In the genomic region with DNA sequence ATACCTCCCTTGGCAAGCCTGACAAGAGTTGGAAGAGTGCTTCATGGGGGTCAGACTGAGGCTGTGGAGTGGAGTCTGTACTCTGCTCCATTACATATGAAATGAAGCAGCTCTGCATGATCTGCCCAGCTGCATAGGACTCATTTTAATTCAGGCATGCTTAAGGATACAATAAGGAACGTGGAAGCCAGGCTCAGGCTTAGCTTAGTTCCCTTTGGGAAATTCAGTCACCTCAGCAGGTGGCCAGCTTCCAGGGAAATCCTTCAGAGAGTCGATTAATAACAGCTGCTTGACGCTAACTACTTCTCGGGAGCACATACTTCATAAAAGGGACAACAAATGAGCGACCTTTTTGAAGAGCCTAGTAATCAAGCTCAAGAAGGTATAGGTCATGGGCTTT, we compare ENCODE assay signal across 23 cellular contexts.
"Had no signal": no experiment of that assay in that cellular context is flagged by ENCODE, and none has a peak within 500 bp of the region (broad histone marks: within the 10 kb centered on the region; RNA-seq: fewer than 3 reads in every experiment).

No MANE protein-coding gene starts in this region.

- H3K4me1 ChIP-seq: foreskin keratinocyte, pancreas, psoas muscle, suprapubic skin, tibial nerve, uterus had no signal

- H3K9me3 ChIP-seq: pancreas, psoas muscle, suprapubic skin, tibial nerve, uterus had no signal

- H3K27me3 ChIP-seq: foreskin keratinocyte, hepatocyte, pancreas, suprapubic skin, tibial nerve, uterus had no signal

- H3K27ac ChIP-seq: foreskin keratinocyte, hepatocyte, pancreas, psoas muscle, suprapubic skin, tibial nerve, uterus had no signal

- ATAC-seq: activated CD4-positive, alpha-beta T cell treated with anti-CD3 and anti-CD28 coated beads for 36 hours; activated naive CD4-positive, alpha-beta T cell treated with anti-CD3 and anti-CD28 coated beads, Interleukin-2, amount 50 U/mL, for 72 hours; activated T-helper 17 cell treated with anti-CD3 and anti-CD28 coated beads, Interleukin-2, amount 50 U/mL, for 72 hours; foreskin keratinocyte; natural killer cell treated with Interleukin-12 subunit alpha and Interleukin-12 subunit beta and Interleukin-15 and Interleukin-18, amount 100 ng/mL, for 72 hours; pancreas; psoas muscle; right cardiac atrium had no signal

- H3K27me3 Mint-ChIP-seq: activated CD4-positive, alpha-beta T cell treated with anti-CD3 and anti-CD28 coated beads for 36 hours; activated T-cell treated with anti-CD3 and anti-CD28 coated beads, Interleukin-2, amount 50 U/mL, for 24 hours; activated T-helper 17 cell treated with anti-CD3 and anti-CD28 coated beads, Interleukin-2, amount 50 U/mL, for 72 hours; dendritic cell treated with granulocyte-macrophage colony-stimulating factor and Interleukin-4, amounts not matched to agents 40 ng/mL and 50 ng/mL, for 4 days; natural killer cell treated with Interleukin-12 subunit alpha and Interleukin-12 subunit beta and Interleukin-15 and Interleukin-18, amount 100 ng/mL, for 72 hours; stimulated activated naive CD8-positive, alpha-beta T cell treated with anti-CD3 and anti-CD28 coated beads, Interleukin-15, Interleukin-2, amounts not matched to agents 100 ng/mL and 50 ng/mL, for 24 hours had no signal

- H3K4me1 Mint-ChIP-seq: activated CD4-positive, alpha-beta T cell treated with anti-CD3 and anti-CD28 coated beads for 36 hours; activated T-helper 17 cell treated with anti-CD3 and anti-CD28 coated beads, Interleukin-2, amount 50 U/mL, for 72 hours had no signal

- H3K27ac Mint-ChIP-seq: activated CD4-positive, alpha-beta T cell treated with anti-CD3 and anti-CD28 coated beads for 36 hours; activated naive CD4-positive, alpha-beta T cell treated with anti-CD3 and anti-CD28 coated beads, Interleukin-2, amount 50 U/mL, for 72 hours; activated T-cell treated with anti-CD3 and anti-CD28 coated beads, Interleukin-2, amount 50 U/mL, for 24 hours; activated T-helper 17 cell treated with anti-CD3 and anti-CD28 coated beads, Interleukin-2, amount 50 U/mL, for 72 hours; brain; dendritic cell treated with granulocyte-macrophage colony-stimulating factor and Interleukin-4, amounts not matched to agents 40 ng/mL and 50 ng/mL, for 4 days; natural killer cell treated with Interleukin-12 subunit alpha and Interleukin-12 subunit beta and Interleukin-15 and Interleukin-18, amount 100 ng/mL, for 72 hours; stimulated activated naive CD8-positive, alpha-beta T cell treated with anti-CD3 and anti-CD28 coated beads, Interleukin-15, Interleukin-2, amounts not matched to agents 100 ng/mL and 50 ng/mL, for 24 hours had no signal

- H3K36me3 Mint-ChIP-seq: brain had no signal

- H3K4me3 ChIP-seq: hepatocyte, pancreas, psoas muscle, suprapubic skin, tibial nerve, uterus had no signal

- H3K36me3 ChIP-seq: pancreas, suprapubic skin, tibial nerve, uterus had no signal

- H3K4me3 Mint-ChIP-seq: activated CD4-positive, alpha-beta T cell treated with anti-CD3 and anti-CD28 coated beads for 36 hours; activated T-cell treated with anti-CD3 and anti-CD28 coated beads, Interleukin-2, amount 50 U/mL, for 24 hours; activated T-helper 17 cell treated with anti-CD3 and anti-CD28 coated beads, Interleukin-2, amount 50 U/mL, for 72 hours; brain; dendritic cell treated with granulocyte-macrophage colony-stimulating factor and Interleukin-4, amounts not matched to agents 40 ng/mL and 50 ng/mL, for 4 days; natural killer cell treated with Interleukin-12 subunit alpha and Interleukin-12 subunit beta and Interleukin-15 and Interleukin-18, amount 100 ng/mL, for 72 hours; stimulated activated naive CD8-positive, alpha-beta T cell treated with anti-CD3 and anti-CD28 coated beads, Interleukin-15, Interleukin-2, amounts not matched to agents 100 ng/mL and 50 ng/mL, for 24 hours had no signal

- DNase-seq: activated CD4-positive, alpha-beta T cell treated with anti-CD3 and anti-CD28 coated beads for 36 hours; activated CD4-positive, alpha-beta T cell treated with anti-CD3 and anti-CD28 coated beads, Interleukin-2, amount 50 U/mL, for 4 hours; activated CD8-positive, alpha-beta memory T cell treated with anti-CD3 and anti-CD28 coated beads for 24 hours; activated CD8-positive, alpha-beta memory T cell treated with anti-CD3 and anti-CD28 coated beads, Interleukin-2, amount 50 U/mL, for 4 hours; activated T-cell treated with anti-CD3 and anti-CD28 coated beads, Interleukin-2, amount 50 U/mL, for 24 hours; aorta; caudate nucleus; effector CD8-positive, alpha-beta T cell; foreskin keratinocyte; psoas muscle; right cardiac atrium; stimulated activated CD4-positive, alpha-beta T cell treated with anti-CD3 and anti-CD28 coated beads, Interleukin-12 subunit alpha, Interleukin-12 subunit beta, amount 100 ng/mL, for 4 hours; uterus had no signal
